In the genomic region with DNA sequence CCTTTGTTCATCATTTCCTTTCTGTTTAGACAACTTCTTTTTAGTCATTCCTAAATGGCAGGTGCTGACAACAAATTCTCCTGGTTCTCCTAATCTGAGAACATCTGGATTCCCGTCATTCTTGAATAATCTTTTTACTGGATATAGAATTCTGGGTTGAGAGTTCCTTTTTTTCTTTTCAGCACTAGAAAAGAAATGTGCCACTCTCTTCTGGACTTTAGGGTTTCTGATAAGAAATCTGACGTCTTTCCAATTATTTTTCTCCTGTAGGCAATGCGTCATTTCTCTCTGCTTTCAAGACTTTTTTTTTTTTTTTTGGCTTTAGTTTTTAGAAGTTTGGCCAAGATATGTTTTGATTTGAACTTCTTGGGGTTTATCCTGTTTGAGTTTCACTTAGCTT, we compare ENCODE assay signal across 13 cellular contexts.
DNase-seq lines count a peak whose midpoint lies in the region; ATAC-seq and TF ChIP-seq lines count a peak whose summit lies in the region.
"Had no signal": no experiment of that assay in that cellular context is flagged by ENCODE, and none has a peak within 500 bp of the region (broad histone marks: within the 10 kb centered on the region; RNA-seq: fewer than 3 reads in every experiment).

No MANE protein-coding gene starts in this region.

- peaks cover 13% of the 10 kb centered on the region for H3K4me1 ChIP-seq in foreskin keratinocyte

- CTCF ChIA-PET in RWPE1 (lab: Yijun Ruan, JAX): no interaction called here

- peak overlapping the region; percentile 57 for H3K27ac ChIP-seq in foreskin keratinocyte
- no peak overlapping the region for H3K27ac ChIP-seq in RWPE1
- H3K27ac ChIP-seq: C4-2B had no signal

- POLR2A ChIA-PET in RWPE1 (lab: Yijun Ruan, JAX; ENCODE audit: low non-redundant PET): no interaction called here

- intact Hi-C loops in CD14-positive monocyte (cut with micrococcal nuclease): loop anchor here in 1 of 2 donors (5.0 to 10.0 kb wide), 2 partner anchors 44 to 157 kb away; no protein-coding TSS in a partner anchor
- intact Hi-C loops in activated T-helper 1 cell treated with anti-CD3 and anti-CD28 coated beads, Interleukin-12 subunit alpha, Interleukin-12 subunit beta, Interleukin-2, Interleukin-4 antibody, amounts not matched to agents 30 ng/mL and 10 ng/mL and 1 ng/mL, durations not matched to agents 14 hours and 24 hours and 36 hours (cut with micrococcal nuclease): loop anchor here (5.0 kb wide), 1 partner anchor 44 kb away; no protein-coding TSS in a partner anchor

- H3K4me1 Mint-ChIP-seq in CD14-positive monocyte: peaks cover 52% of the 10 kb centered on the region
- peaks cover 56% of the 10 kb centered on the region for H3K4me1 Mint-ChIP-seq in activated T-helper 1 cell treated with anti-CD3 and anti-CD28 coated beads, Interleukin-12 subunit alpha, Interleukin-12 subunit beta, Interleukin-2, Interleukin-4 antibody, amounts not matched to agents 30 ng/mL and 10 ng/mL and 1 ng/mL, durations not matched to agents 14 hours and 24 hours and 36 hours (ENCODE audit: low read depth)

- H3K27me3 ChIP-seq in foreskin keratinocyte: no peaks in the 10 kb centered on the region
- H3K27me3 ChIP-seq: adrenal gland had no signal

- H3K36me3 Mint-ChIP-seq in CD14-positive monocyte: peaks cover 3 to 12% of the 10 kb centered on the region in 2 donors
- H3K36me3 Mint-ChIP-seq in activated T-helper 1 cell treated with anti-CD3 and anti-CD28 coated beads, Interleukin-12 subunit alpha, Interleukin-12 subunit beta, Interleukin-2, Interleukin-4 antibody, amounts not matched to agents 30 ng/mL and 10 ng/mL and 1 ng/mL, durations not matched to agents 14 hours and 24 hours and 36 hours (ENCODE audit: low read depth): peaks cover 8% of the 10 kb centered on the region

- peaks cover 0 to 2% (median 0%) of the 10 kb centered on the region in 3 donors for H3K27me3 Mint-ChIP-seq in CD14-positive monocyte (ENCODE audit: low read depth in 3 of 3)
- peaks cover 2% of the 10 kb centered on the region for H3K27me3 Mint-ChIP-seq in activated T-helper 1 cell treated with anti-CD3 and anti-CD28 coated beads, Interleukin-12 subunit alpha, Interleukin-12 subunit beta, Interleukin-2, Interleukin-4 antibody, amounts not matched to agents 30 ng/mL and 10 ng/mL and 1 ng/mL, durations not matched to agents 14 hours and 24 hours and 36 hours (ENCODE audit: insufficient read depth)

- TF ChIP-seq CTCF in CD14-positive monocyte (IDR thresholded peaks at IDR 0.05): no peak
- TF ChIP-seq CTCF in foreskin keratinocyte (conservative IDR thresholded peaks at IDR 0.05): no peak
- TF ChIP-seq CTCF in RWPE1 (conservative IDR thresholded peaks at IDR 0.05; ENCODE audit: low read depth): no peak

- H3K4me3 Mint-ChIP-seq in CD14-positive monocyte: no peak overlapping the region
- peak overlapping the region; percentile 9 for H3K4me3 Mint-ChIP-seq in activated T-helper 1 cell treated with anti-CD3 and anti-CD28 coated beads, Interleukin-12 subunit alpha, Interleukin-12 subunit beta, Interleukin-2, Interleukin-4 antibody, amounts not matched to agents 30 ng/mL and 10 ng/mL and 1 ng/mL, durations not matched to agents 14 hours and 24 hours and 36 hours

- DNase-seq in CD14-positive monocyte (ENCODE audit: low spot score) (no peak), HCEC 1CT (peak; percentile 47), foreskin keratinocyte (no peak), RWPE1 (ENCODE audit: low spot score) (no peak)
- DNase-seq in activated T-helper 1 cell treated with anti-CD3 and anti-CD28 coated beads, Interleukin-12 subunit alpha, Interleukin-12 subunit beta, Interleukin-2, Interleukin-4 antibody, amounts not matched to agents 30 ng/mL and 10 ng/mL and 1 ng/mL, durations not matched to agents 14 hours and 24 hours and 36 hours (ENCODE audit: low spot score): no peak
- DNase-seq: Kasumi-1, lower lobe of right lung, NCI-H187 treated with DMSO at 0.1 percent for 48 hours, NCI-H510A had no signal

- H3K27ac Mint-ChIP-seq in CD14-positive monocyte: peak overlapping the region; percentile 93 to 99 (median 96)
- peak overlapping the region; percentile 92 for H3K27ac Mint-ChIP-seq in activated T-helper 1 cell treated with anti-CD3 and anti-CD28 coated beads, Interleukin-12 subunit alpha, Interleukin-12 subunit beta, Interleukin-2, Interleukin-4 antibody, amounts not matched to agents 30 ng/mL and 10 ng/mL and 1 ng/mL, durations not matched to agents 14 hours and 24 hours and 36 hours

- peaks cover 11 to 21% (median 14%) of the 10 kb centered on the region in 7 donors for H3K9me3 Mint-ChIP-seq in CD14-positive monocyte
- H3K9me3 Mint-ChIP-seq in activated T-helper 1 cell treated with anti-CD3 and anti-CD28 coated beads, Interleukin-12 subunit alpha, Interleukin-12 subunit beta, Interleukin-2, Interleukin-4 antibody, amounts not matched to agents 30 ng/mL and 10 ng/mL and 1 ng/mL, durations not matched to agents 14 hours and 24 hours and 36 hours: peaks cover 10% of the 10 kb centered on the region

- no peak for ATAC-seq in foreskin keratinocyte
- ATAC-seq in GM21825 (IDR thresholded peaks at IDR 0.05; ENCODE audit: unreplicated experiment): no peak
- ATAC-seq in HG03457 (IDR thresholded peaks at IDR 0.05; ENCODE audit: unreplicated experiment): no peak
